ENCODE assay signal across 1 cellular context in the genomic region with DNA sequence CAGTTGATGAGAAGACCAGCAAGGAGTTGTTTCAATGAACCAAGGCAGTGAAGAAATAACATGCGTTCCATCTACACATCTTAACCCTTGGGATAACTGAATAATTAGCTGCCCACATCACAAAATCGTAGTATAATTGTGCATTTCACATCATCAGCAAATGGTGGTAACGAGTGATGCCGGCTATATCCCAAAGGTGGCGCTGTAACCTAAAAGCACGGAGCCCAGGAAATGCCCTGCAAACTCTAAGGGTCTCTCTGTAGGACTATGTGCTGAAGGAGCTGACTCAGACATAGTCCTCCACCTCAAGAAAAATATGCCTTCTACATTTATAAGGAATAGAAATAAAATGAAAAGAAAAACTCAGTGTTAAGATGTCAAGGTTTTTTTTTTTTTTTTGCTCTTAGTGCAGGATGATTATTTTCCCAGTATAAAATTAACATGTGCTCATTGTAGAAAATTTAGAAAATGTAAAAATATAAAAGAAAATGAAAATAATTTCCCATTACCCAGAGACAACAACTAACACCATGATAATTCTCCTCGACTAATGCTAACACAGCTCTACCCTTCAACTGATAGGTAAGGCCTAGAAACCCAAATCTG.
TF ChIP-seq lines count a peak whose summit lies in the region.

No MANE protein-coding gene starts in this region.

TF ChIP-seq in GM12878, 131 proteins besides CTCF, POLR2A, EP300 and RAD21 (continued from another document):
- TF ChIP-seq YY1 (IDR thresholded peaks at IDR 0.05; ENCODE audit: low read depth, low read length): peak; percentile 81
- no peak for TF ChIP-seq CEBPB (IDR thresholded peaks at IDR 0.05; ENCODE audit: borderline replicate concordance in 1 of 2, low read depth in 2 of 2, low read length in 2 of 2)
- TF ChIP-seq POU2F2 (IDR thresholded peaks at IDR 0.05; ENCODE audit: borderline replicate concordance, low read depth, low read length): peak; percentile 14; the same call in 1 of the 3 replicates
- TF ChIP-seq SMARCA5 (IDR thresholded peaks at IDR 0.05): 0 out of 2 replicates have a peak, but pooled peaks have one; percentile 32
